Comparison of ENCODE assay signal across 1 cellular context in genomic region chr10:75401569-75402485, GRCh38.
TF ChIP-seq lines count a peak whose summit lies in the region.

Gene ZNF503 (minus strand): TSS chr10:75401764. CDS start chr10:75401419, 345 bp downstream.

TF ChIP-seq in GM12878, 131 proteins besides CTCF, POLR2A, EP300 and RAD21 (continued from another document and continues in another):
- TF ChIP-seq E2F8 (IDR thresholded peaks at IDR 0.05; ENCODE audit: low read depth, partially characterized antibody) (no peak), HSF1 (IDR thresholded peaks at IDR 0.05; ENCODE audit: low read depth, low read length) (no peak), ZBTB40 (IDR thresholded peaks at IDR 0.05; ENCODE audit: borderline replicate concordance) (peak; percentile 30; the same call in 1 of the 2 replicates), SMAD5 (IDR thresholded peaks at IDR 0.05; ENCODE audit: low read depth) (no peak), TCF12 (IDR thresholded peaks at IDR 0.05; ENCODE audit: low read depth, low read length) (no peak), HDAC6 (IDR thresholded peaks at IDR 0.05; ENCODE audit: unreplicated experiment) (peak; percentile 79), CHD1 (IDR thresholded peaks at IDR 0.05; ENCODE audit: low read depth, low read length) (no peak), ZBTB4 (CRISPR knock-in tag; IDR thresholded peaks at IDR 0.05) (no peak), HDGF (IDR thresholded peaks at IDR 0.05) (no peak), E4F1 (IDR thresholded peaks at IDR 0.05; ENCODE audit: borderline replicate concordance, partially characterized antibody) (no peak), RELB (IDR thresholded peaks at IDR 0.05; ENCODE audit: low read depth) (peak; percentile 90), RUNX3 (IDR thresholded peaks at IDR 0.05; ENCODE audit: low read length) (no peak), BMI1 (IDR thresholded peaks at IDR 0.05; ENCODE audit: borderline replicate concordance) (no peak), ASH2L (IDR thresholded peaks at IDR 0.05; ENCODE audit: borderline replicate concordance, low read depth) (no peak), MTA3 (IDR thresholded peaks at IDR 0.05; ENCODE audit: borderline replicate concordance, low read length) (no peak), ZNF592 (IDR thresholded peaks at IDR 0.05) (no peak), KAT2A (conservative IDR thresholded peaks at IDR 0.05; ENCODE audit: control insufficient read depth, low read depth, low read length) (no peak), MLLT1 (IDR thresholded peaks at IDR 0.05) (no peak; the same call in 1 of the 2 replicates), MEF2B (IDR thresholded peaks at IDR 0.05; ENCODE audit: partially characterized antibody, poor library complexity, severe bottlenecking) (peak; percentile 31), NFIC (IDR thresholded peaks at IDR 0.05; ENCODE audit: low read depth, low read length) (no peak), POU2F2 (IDR thresholded peaks at IDR 0.05; ENCODE audit: borderline replicate concordance, low read depth, low read length) (no peak), SPI1 (IDR thresholded peaks at IDR 0.05; ENCODE audit: borderline replicate concordance, insufficient read depth, low read depth, low read length) (no peak), NR2C1 (IDR thresholded peaks at IDR 0.05) (peak; percentile 58), USF1 (IDR thresholded peaks at IDR 0.05; ENCODE audit: borderline replicate concordance, extremely low read length, insufficient read depth, low read depth, low read length) (peak; percentile 89), ZZZ3 (IDR thresholded peaks at IDR 0.05; ENCODE audit: control insufficient read depth, insufficient read length, low read depth) (no peak), TBL1XR1 (IDR thresholded peaks at IDR 0.05; ENCODE audit: low read depth, low read length) (no peak), NFXL1 (IDR thresholded peaks at IDR 0.05; ENCODE audit: borderline replicate concordance) (no peak), IKZF1 (conservative IDR thresholded peaks at IDR 0.05) (peak; percentile 56)
